Comparison of ENCODE assay signal across 28 cellular contexts in genomic region chr13:113597386-113598080, GRCh38. TPM values are rescaled to one million over a fixed set of nuclear protein-coding genes. Genes with fewer than 3 reads are reported as not detected.
A peak's percentile ranks its signal among the peaks of the same experiment; 100 is the strongest.
DNase-seq lines count a peak whose midpoint lies in the region; ATAC-seq lines count a peak whose summit lies in the region.
"Had no signal": no experiment of that assay in that cellular context is flagged by ENCODE, and none has a peak within 500 bp of the region (broad histone marks: within the 10 kb centered on the region; RNA-seq: fewer than 3 reads in every experiment).

No MANE protein-coding gene starts in this region.

- 84 to 89% methylated on average over 25 of the region's 25 CpGs for WGBS in aorta, 2 donors

- H3K27ac ChIP-seq in aorta (ENCODE audit: low read depth in 1 of 2, low read length in 2 of 2), result no peak overlapping the region
- H3K27ac ChIP-seq: adrenal gland; BLaER1 treated with 17β-estradiol and CSF1 and Interleukin-3, amounts not matched to agents 10 nM and 100 nM; gastroesophageal sphincter; skin epidermis; uterus; VCaP had no signal

- H3K4me1 ChIP-seq in aorta (ENCODE audit: control insufficient read depth in 1 of 2, insufficient read depth in 2 of 2, low read length in 2 of 2), result no peaks in the 10 kb centered on the region
- H3K4me1 ChIP-seq: adrenal gland, gastroesophageal sphincter, uterus had no signal

- H3K9me3 ChIP-seq in aorta (ENCODE audit: control insufficient read depth, low read length), result no peaks in the 10 kb centered on the region
- H3K9me3 ChIP-seq: adrenal gland, gastroesophageal sphincter, uterus had no signal

- DNase-seq in cardiac septum (ENCODE audit: low spot score), result peak; percentile 36
- no peak for DNase-seq in Right ventricle myocardium inferior (ENCODE audit: missing footprints)
- DNase-seq in cerebellar cortex (ENCODE audit: low spot score), result peak; percentile 17
- DNase-seq in mesenteric fat pad (ENCODE audit: low spot score), result peak; percentile 67
- peak; percentile 25 to 69 for DNase-seq in aorta
- no peak for DNase-seq in SKM-1 (lab: John Stamatoyannopoulos, UW; ENCODE audit: unreplicated experiment)
- DNase-seq in NCI-H146 treated with DMSO at 0.1 percent for 48 hours (lab: John Stamatoyannopoulos, UW; ENCODE audit: unreplicated experiment), result no peak
- DNase-seq: ACHN; activated CD4-positive, alpha-beta T cell treated with anti-CD3 and anti-CD28 coated beads, Interleukin-2, amount 50 U/mL, for 4 hours; activated gamma-delta T cell treated with Interleukin-2 at 50 U/mL for 16 hours; cortex of kidney; DND-41; hypothalamus; KG1; NCI-H1436 treated with DMSO at 0.1 percent for 48 hours; NCI-H2171; NCI-H524 treated with DMSO at 0.1 percent for 48 hours; stimulated activated CD4-positive, alpha-beta T cell treated with anti-CD3 and anti-CD28 coated beads, Interleukin-2, amount 100 ng/mL, for 24 hours; uterus had no signal

- H3K36me3 ChIP-seq in aorta (ENCODE audit: control insufficient read depth in 1 of 2, insufficient read depth in 2 of 2, low read length in 1 of 2), result no peaks in the 10 kb centered on the region
- H3K36me3 ChIP-seq: adrenal gland, uterus had no signal

- no peaks in the 10 kb centered on the region for H3K27me3 ChIP-seq in aorta (ENCODE audit: control insufficient read depth in 1 of 2, insufficient read depth in 2 of 2, low read length in 1 of 2)
- H3K27me3 ChIP-seq: adrenal gland; BLaER1 treated with 17β-estradiol and CSF1 and Interleukin-3, amounts not matched to agents 10 nM and 100 nM; gastroesophageal sphincter; uterus had no signal

- no peak overlapping the region for H3K4me3 ChIP-seq in aorta (ENCODE audit: low read length in 2 of 2)
- H3K4me3 ChIP-seq: adrenal gland, gastroesophageal sphincter, GM12878, skin epidermis, uterus had no signal

- ATAC-seq in Right ventricle myocardium inferior (no peak), aorta (ENCODE audit: low FRiP score) (no peak), GM18517 (IDR thresholded peaks at IDR 0.05; ENCODE audit: unreplicated experiment) (no peak)
- ATAC-seq: gastroesophageal sphincter, GM12878, Panc1, SK-N-SH treated with all-trans-retinoic acid at 6 μM for 48 hours had no signal

- intact Hi-C loops in cardiac septum (cut with DNase I), result no loop called here
- intact Hi-C loops in Right ventricle myocardium inferior (cut with DNase I), result no loop called here
- intact Hi-C loops in aorta (cut with DNase I), result no loop called here

RNA-seq across cellular contexts. Expression of gene TFDP1, which starts 13.0 kb away (rescaled TPM):
- 38.8 TPM for total RNA-seq in cardiac septum
- total RNA-seq in Right ventricle myocardium inferior, result 46.7 TPM
- total RNA-seq in mesenteric fat pad, result 66.4 TPM
- total RNA-seq in aorta, result 10 to 100 TPM; 29.7 to 36.6 TPM
- polyA plus RNA-seq in aorta, result 10 to 100 TPM; 17.4 to 36.4 TPM

Comparison
In these comparisons a context has a peak if more than half of its experiments do, and no peak if none do; other contexts are left out.
1. DNase-seq: peak in cardiac septum (single experiment), cerebellar cortex (single experiment), mesenteric fat pad (single experiment) and aorta (2 of 2); none in Right ventricle myocardium inferior (single experiment), SKM-1 (single experiment) and NCI-H146 treated with DMSO at 0.1 percent for 48 hours (single experiment).